In genomic region chr5:74326571-74327338, GRCh38 we compare ENCODE assay signal across 8 cellular contexts.
DNase-seq lines count a peak whose midpoint lies in the region; ATAC-seq and TF ChIP-seq lines count a peak whose summit lies in the region.

No MANE protein-coding gene starts in this region.

- H3K4me1 ChIP-seq in CD4-positive, CD25-positive, alpha-beta regulatory T cell (ENCODE audit: control insufficient read depth, insufficient read depth, low read length, poor library complexity, severe bottlenecking) = no peaks in the 10 kb centered on the region
- H3K4me1 ChIP-seq in right atrium auricular region = no peaks in the 10 kb centered on the region

- H3K4me3 ChIP-seq in CD4-positive, CD25-positive, alpha-beta regulatory T cell (ENCODE audit: low read depth, low read length) = no peak overlapping the region
- no peak overlapping the region for H3K4me3 ChIP-seq in right atrium auricular region

- peaks cover 0 to 3% (median 1%) of the 10 kb centered on the region in 4 donors for H3K4me1 Mint-ChIP-seq in CD4-positive, CD25-positive, alpha-beta regulatory T cell
- H3K4me1 Mint-ChIP-seq in T-cell (peaks cover 14 to 18% (median 15%) of the 10 kb centered on the region in 3 donors), brain (peaks cover 41% of the 10 kb centered on the region), osteocyte (ENCODE audit: unreplicated experiment) (peaks cover 14% of the 10 kb centered on the region)

- POLR2A ChIA-PET in T-cell (lab: Charles Lee) = no interaction called here

- no peaks in the 10 kb centered on the region for H3K27me3 ChIP-seq in CD4-positive, CD25-positive, alpha-beta regulatory T cell (ENCODE audit: control insufficient read depth, insufficient read depth, low read length)
- no peaks in the 10 kb centered on the region for H3K27me3 ChIP-seq in right atrium auricular region

- ATAC-seq in CD4-positive, CD25-positive, alpha-beta regulatory T cell (ENCODE audit: low read depth in 2 of 2) = peak; percentile 28 to 55
- peak; percentile 46 for ATAC-seq in GM19324 (IDR thresholded peaks at IDR 0.05; ENCODE audit: low FRiP score, unreplicated experiment)
- ATAC-seq in HG03469 (IDR thresholded peaks at IDR 0.05; ENCODE audit: unreplicated experiment) = peak; percentile 74
- peak; percentile 18 to 67 (median 49) for ATAC-seq in T-cell (replicated peaks in 1 of 4)

- CTCF ChIA-PET in T-cell (lab: Charles Lee) = no interaction called here

- H3K27ac ChIP-seq in CD4-positive, CD25-positive, alpha-beta regulatory T cell (ENCODE audit: insufficient read depth, low read length, poor library complexity, severe bottlenecking) = no peak overlapping the region
- no peak overlapping the region for H3K27ac ChIP-seq in right atrium auricular region

- H3K4me3 Mint-ChIP-seq in CD4-positive, CD25-positive, alpha-beta regulatory T cell = no peak overlapping the region
- H3K4me3 Mint-ChIP-seq in T-cell (no peak overlapping the region), brain (peak overlapping the region in 1 of 5 experiments; percentile 44), osteocyte (ENCODE audit: unreplicated experiment) (no peak overlapping the region)

- H3K36me3 ChIP-seq in CD4-positive, CD25-positive, alpha-beta regulatory T cell (ENCODE audit: control insufficient read depth, insufficient read depth, low read length) = no peaks in the 10 kb centered on the region
- no peaks in the 10 kb centered on the region for H3K36me3 ChIP-seq in right atrium auricular region

- no peak overlapping the region for H3K27ac Mint-ChIP-seq in CD4-positive, CD25-positive, alpha-beta regulatory T cell
- no peak overlapping the region for H3K27ac Mint-ChIP-seq in T-cell
- H3K27ac Mint-ChIP-seq in brain = peak overlapping the region in 4 of 5 experiments; percentile 56 to 92 (median 82)
- peak overlapping the region; percentile 72 for H3K27ac Mint-ChIP-seq in osteocyte (ENCODE audit: unreplicated experiment)

- no peaks in the 10 kb centered on the region for H3K36me3 Mint-ChIP-seq in CD4-positive, CD25-positive, alpha-beta regulatory T cell
- H3K36me3 Mint-ChIP-seq in T-cell (no peaks in the 10 kb centered on the region), brain (no peaks in the 10 kb centered on the region), osteocyte (ENCODE audit: unreplicated experiment) (no peaks in the 10 kb centered on the region)

- H3K9me3 ChIP-seq in CD4-positive, CD25-positive, alpha-beta regulatory T cell (ENCODE audit: control insufficient read depth in 2 of 2, low read length in 2 of 2) = no peaks in the 10 kb centered on the region
- no peaks in the 10 kb centered on the region for H3K9me3 ChIP-seq in right atrium auricular region

- TF ChIP-seq CTCF in brain (conservative IDR thresholded peaks at IDR 0.05) (no peak), osteocyte (IDR thresholded peaks at IDR 0.05) (no peak), right atrium auricular region (IDR thresholded peaks at IDR 0.05) (no peak)

- peaks cover 0 to 3% (median 0%) of the 10 kb centered on the region in 7 donors for H3K9me3 Mint-ChIP-seq in CD4-positive, CD25-positive, alpha-beta regulatory T cell
- H3K9me3 Mint-ChIP-seq in T-cell (no peaks in the 10 kb centered on the region), brain (peaks cover 0 to 2% (median 0%) of the 10 kb centered on the region in 5 experiments), osteocyte (ENCODE audit: unreplicated experiment) (no peaks in the 10 kb centered on the region)

- no peaks in the 10 kb centered on the region for H3K27me3 Mint-ChIP-seq in CD4-positive, CD25-positive, alpha-beta regulatory T cell
- H3K27me3 Mint-ChIP-seq in T-cell = peaks cover 2 to 6% of the 10 kb centered on the region in 2 donors
- H3K27me3 Mint-ChIP-seq in brain = no peaks in the 10 kb centered on the region
- H3K27me3 Mint-ChIP-seq in osteocyte (ENCODE audit: unreplicated experiment) = no peaks in the 10 kb centered on the region

- peak in 1 of 3 donors; percentile 30 for DNase-seq in CD4-positive, CD25-positive, alpha-beta regulatory T cell
- DNase-seq in T-cell (peak in 31 of 34 experiments; percentile 1 to 67 (median 31)), osteocyte (ENCODE audit: extremely low spot score, unreplicated experiment) (no peak), middle frontal gyrus (ENCODE audit: extremely low spot score, low spot score) (no peak), right atrium auricular region (ENCODE audit: low spot score) (no peak)

Comparison
In these comparisons a context has a peak if more than half of its experiments do, and no peak if none do; other contexts are left out.
1. DNase-seq: peak in T-cell (31 of 34); none in osteocyte (single experiment), middle frontal gyrus (single experiment) and right atrium auricular region (single experiment).
2. H3K27ac Mint-ChIP-seq: peak in brain (4 of 5) and osteocyte (single experiment); none in CD4-positive, CD25-positive, alpha-beta regulatory T cell (0 of 3) and T-cell (0 of 2).
3. Peak in every context shown above with its lines, with median percentiles within 50 percentile points of each other: ATAC-seq.